Comparison of ENCODE assay signal across 10 cellular contexts in genomic region chr3:143849854-143850549, GRCh38. TPM values are rescaled to one million over a fixed set of nuclear protein-coding genes. Genes with fewer than 3 reads are reported as not detected.
A peak's percentile ranks its signal among the peaks of the same experiment; 100 is the strongest.
DNase-seq lines count a peak whose midpoint lies in the region; ATAC-seq and TF ChIP-seq lines count a peak whose summit lies in the region.
"Had no signal": no experiment of that assay in that cellular context is flagged by ENCODE, and none has a peak within 500 bp of the region (broad histone marks: within the 10 kb centered on the region; RNA-seq: fewer than 3 reads in every experiment).

No MANE protein-coding gene starts in this region.

- no peaks in the 10 kb centered on the region for H3K36me3 Mint-ChIP-seq in activated CD4-positive, alpha-beta memory T cell treated with anti-CD3 and anti-CD28 coated beads, Interleukin-2, amount 10 ng/mL, durations not matched to agents 7 days and 5 days (ENCODE audit: low read depth)
- no peaks in the 10 kb centered on the region for H3K36me3 Mint-ChIP-seq in activated CD4-positive, alpha-beta memory T cell treated with anti-CD3 and anti-CD28 coated beads for 36 hours

- POLR2A ChIA-PET in activated CD4-positive, alpha-beta memory T cell treated with anti-CD3 and anti-CD28 coated beads, Interleukin-2, amount 10 ng/mL, durations not matched to agents 7 days and 5 days (lab: Charles Lee) = interaction anchor here (1.4 to 3.7 kb wide), 4 partner anchors 11 to 848 kb away, joined by 3 to 33 read pairs (median 11); partner anchors contain the start of genes DIPK2A and U2SURP
- POLR2A ChIA-PET in activated CD4-positive, alpha-beta memory T cell treated with anti-CD3 and anti-CD28 coated beads for 36 hours (lab: Charles Lee) = interaction anchor here (3.1 kb wide), 1 partner anchor 122 kb away, joined by 21 read pairs; the partner anchor contains the start of gene DIPK2A

- no peak overlapping the region for H3K9ac ChIP-seq in colonic mucosa (ENCODE audit: low read depth in 2 of 2, low read length in 2 of 2)

- no peaks in the 10 kb centered on the region for H3K9me3 ChIP-seq in colonic mucosa
- H3K9me3 ChIP-seq: BLaER1 treated with 17β-estradiol and CSF1 and Interleukin-3, amounts not matched to agents 10 nM and 100 nM had no signal

- H3K27ac ChIP-seq in colonic mucosa (peak overlapping the region; percentile 34), skin epidermis (peak overlapping the region in 14 of 21 experiments; percentile 0 to 87 (median 58))

- DNase-seq in activated CD4-positive, alpha-beta memory T cell treated with anti-CD3 and anti-CD28 coated beads, Interleukin-2, amount 10 ng/mL, durations not matched to agents 7 days and 5 days = no peak
- DNase-seq in activated CD4-positive, alpha-beta memory T cell treated with anti-CD3 and anti-CD28 coated beads for 36 hours = no peak
- DNase-seq in colonic mucosa (no peak), T1000 (lab: John Stamatoyannopoulos, UW) (no peak), iPS-NIHi7 (ENCODE audit: extremely low spot score) (no peak)

- CTCF ChIA-PET in activated CD4-positive, alpha-beta memory T cell treated with anti-CD3 and anti-CD28 coated beads, Interleukin-2, amount 10 ng/mL, durations not matched to agents 7 days and 5 days (lab: Charles Lee) = interaction anchor here (0.8 to 3.0 kb wide), 5 partner anchors 13 to 122 kb away, joined by 3 to 20 read pairs (median 7); partner anchors contain the start of gene DIPK2A
- CTCF ChIA-PET in activated CD4-positive, alpha-beta memory T cell treated with anti-CD3 and anti-CD28 coated beads for 36 hours (lab: Charles Lee) = interaction anchor here (1.2 to 2.0 kb wide), 3 partner anchors 35 to 77 kb away, joined by 4 to 9 read pairs (median 4); no protein-coding TSS in a partner anchor

- no peak for TF ChIP-seq CTCF in colonic mucosa (IDR thresholded peaks at IDR 0.05)

- H3K4me1 Mint-ChIP-seq in activated CD4-positive, alpha-beta memory T cell treated with anti-CD3 and anti-CD28 coated beads, Interleukin-2, amount 10 ng/mL, durations not matched to agents 7 days and 5 days = peaks cover 62% of the 10 kb centered on the region
- peaks cover 53% of the 10 kb centered on the region for H3K4me1 Mint-ChIP-seq in activated CD4-positive, alpha-beta memory T cell treated with anti-CD3 and anti-CD28 coated beads for 36 hours (ENCODE audit: low read depth)

- peak; percentile 66 for ATAC-seq in HG03378 (IDR thresholded peaks at IDR 0.05; ENCODE audit: unreplicated experiment)
- ATAC-seq in SK-N-SH treated with all-trans-retinoic acid at 6 μM for 48 hours = no peak

- no peaks in the 10 kb centered on the region for H3K27me3 ChIP-seq in colonic mucosa
- H3K27me3 ChIP-seq: BLaER1 treated with 17β-estradiol and CSF1 and Interleukin-3, amounts not matched to agents 10 nM and 100 nM had no signal

- intact Hi-C loops in activated CD4-positive, alpha-beta memory T cell treated with anti-CD3 and anti-CD28 coated beads for 36 hours (cut with micrococcal nuclease) = loop anchor here (5.0 kb wide), 1 partner anchor 678 kb away; no protein-coding TSS in a partner anchor
- intact Hi-C loops in colonic mucosa (cut with DNase I) = no loop called here

- H3K9me3 Mint-ChIP-seq in activated CD4-positive, alpha-beta memory T cell treated with anti-CD3 and anti-CD28 coated beads, Interleukin-2, amount 10 ng/mL, durations not matched to agents 7 days and 5 days = no peaks in the 10 kb centered on the region
- no peaks in the 10 kb centered on the region for H3K9me3 Mint-ChIP-seq in activated CD4-positive, alpha-beta memory T cell treated with anti-CD3 and anti-CD28 coated beads for 36 hours
- H3K9me3 Mint-ChIP-seq: neural crest cell had no signal

- H3K27me3 Mint-ChIP-seq in activated CD4-positive, alpha-beta memory T cell treated with anti-CD3 and anti-CD28 coated beads, Interleukin-2, amount 10 ng/mL, durations not matched to agents 7 days and 5 days = no peaks in the 10 kb centered on the region
- no peaks in the 10 kb centered on the region for H3K27me3 Mint-ChIP-seq in activated CD4-positive, alpha-beta memory T cell treated with anti-CD3 and anti-CD28 coated beads for 36 hours

- H3K4me3 Mint-ChIP-seq in activated CD4-positive, alpha-beta memory T cell treated with anti-CD3 and anti-CD28 coated beads, Interleukin-2, amount 10 ng/mL, durations not matched to agents 7 days and 5 days = peak overlapping the region; percentile 43
- H3K4me3 Mint-ChIP-seq in activated CD4-positive, alpha-beta memory T cell treated with anti-CD3 and anti-CD28 coated beads for 36 hours = no peak overlapping the region

- no peaks in the 10 kb centered on the region for H3K36me3 ChIP-seq in colonic mucosa
- H3K36me3 ChIP-seq: BLaER1 treated with 17β-estradiol and CSF1 and Interleukin-3, amounts not matched to agents 10 nM and 100 nM had no signal

- H3K4me3 ChIP-seq in colonic mucosa (no peak overlapping the region), skin epidermis (no peak overlapping the region)
- H3K4me3 ChIP-seq: BLaER1 treated with 17β-estradiol and CSF1 and Interleukin-3, amounts not matched to agents 10 nM and 100 nM had no signal

- H3K4me1 ChIP-seq in colonic mucosa = no peaks in the 10 kb centered on the region

- peak overlapping the region; percentile 93 for H3K27ac Mint-ChIP-seq in activated CD4-positive, alpha-beta memory T cell treated with anti-CD3 and anti-CD28 coated beads, Interleukin-2, amount 10 ng/mL, durations not matched to agents 7 days and 5 days
- H3K27ac Mint-ChIP-seq in activated CD4-positive, alpha-beta memory T cell treated with anti-CD3 and anti-CD28 coated beads for 36 hours = no peak overlapping the region

TF ChIP-seq in SK-N-SH treated with all-trans-retinoic acid at 6 μM for 48 hours, 23 proteins besides CTCF, POLR2A, EP300 and RAD21:
- TF ChIP-seq CSRNP3 (CRISPR knock-in tag; IDR thresholded peaks at IDR 0.05) = no peak
- no peak for TF ChIP-seq POU6F1 (CRISPR knock-in tag; IDR thresholded peaks at IDR 0.05; ENCODE audit: borderline replicate concordance, low read depth)
- no peak for TF ChIP-seq RARB (CRISPR knock-in tag; IDR thresholded peaks at IDR 0.05)

RNA-seq across cellular contexts. Expression of gene SLC9A9, which starts 1.7 kb away (rescaled TPM):
- total RNA-seq in activated CD4-positive, alpha-beta memory T cell treated with anti-CD3 and anti-CD28 coated beads, Interleukin-2, amount 10 ng/mL, durations not matched to agents 7 days and 5 days = 10 to 100 TPM; 16.9 to 18.5 TPM
- total RNA-seq in activated CD4-positive, alpha-beta memory T cell treated with anti-CD3 and anti-CD28 coated beads for 36 hours = 1 to 10 TPM; 1.3 to 1.6 TPM
- 1 to 10 TPM; 2.5 to 6.5 TPM for total RNA-seq in colonic mucosa
